ENCODE assay signal across 13 cellular contexts in genomic region chr16:5965321-5965720, GRCh38.
A peak's percentile ranks its signal among the peaks of the same experiment; 100 is the strongest.
DNase-seq lines count a peak whose midpoint lies in the region; ATAC-seq lines count a peak whose summit lies in the region.
"Had no signal": no experiment of that assay in that cellular context is flagged by ENCODE, and none has a peak within 500 bp of the region (broad histone marks: within the 10 kb centered on the region; RNA-seq: fewer than 3 reads in every experiment).

No MANE protein-coding gene starts in this region.

- peaks cover 49% of the 10 kb centered on the region for H3K9me3 Mint-ChIP-seq in activated T-helper 2 cell treated with anti-CD3 and anti-CD28 coated beads, Interferon-gamma antibody, Interleukin-2, Interleukin-4, amounts not matched to agents 10 μg/mL and 5 μg/mL and 100 μg/mL, durations not matched to agents 14 hours and 24 hours and 36 hours
- H3K9me3 Mint-ChIP-seq: H9 had no signal

- no peaks in the 10 kb centered on the region for H3K4me1 Mint-ChIP-seq in activated T-helper 2 cell treated with anti-CD3 and anti-CD28 coated beads, Interferon-gamma antibody, Interleukin-2, Interleukin-4, amounts not matched to agents 10 μg/mL and 5 μg/mL and 100 μg/mL, durations not matched to agents 14 hours and 24 hours and 36 hours (ENCODE audit: low read depth)
- H3K4me1 Mint-ChIP-seq: CD4-positive, CD25-positive, alpha-beta regulatory T cell had no signal

- H3K4me3 Mint-ChIP-seq in activated T-helper 2 cell treated with anti-CD3 and anti-CD28 coated beads, Interferon-gamma antibody, Interleukin-2, Interleukin-4, amounts not matched to agents 10 μg/mL and 5 μg/mL and 100 μg/mL, durations not matched to agents 14 hours and 24 hours and 36 hours (ENCODE audit: low read depth), result no peak overlapping the region
- H3K4me3 Mint-ChIP-seq: CD4-positive, CD25-positive, alpha-beta regulatory T cell; H9 had no signal

- ATAC-seq in left colon, result peak; percentile 95
- no peak for ATAC-seq in GM18502 (IDR thresholded peaks at IDR 0.05; ENCODE audit: poor library complexity, unreplicated experiment)

- H3K27me3 Mint-ChIP-seq in activated T-helper 2 cell treated with anti-CD3 and anti-CD28 coated beads, Interferon-gamma antibody, Interleukin-2, Interleukin-4, amounts not matched to agents 10 μg/mL and 5 μg/mL and 100 μg/mL, durations not matched to agents 14 hours and 24 hours and 36 hours (ENCODE audit: low read depth), result no peaks in the 10 kb centered on the region
- H3K27me3 Mint-ChIP-seq: CD4-positive, CD25-positive, alpha-beta regulatory T cell had no signal

- H3K27ac Mint-ChIP-seq in activated T-helper 2 cell treated with anti-CD3 and anti-CD28 coated beads, Interferon-gamma antibody, Interleukin-2, Interleukin-4, amounts not matched to agents 10 μg/mL and 5 μg/mL and 100 μg/mL, durations not matched to agents 14 hours and 24 hours and 36 hours, result no peak overlapping the region
- H3K27ac Mint-ChIP-seq: CD4-positive, CD25-positive, alpha-beta regulatory T cell; H9 had no signal

- intact Hi-C loops in left colon (cut with DNase I, micrococcal nuclease), result no loop called here
- intact Hi-C loops in activated T-helper 2 cell treated with anti-CD3 and anti-CD28 coated beads, Interferon-gamma antibody, Interleukin-2, Interleukin-4, amounts not matched to agents 10 μg/mL and 5 μg/mL and 100 μg/mL, durations not matched to agents 14 hours and 24 hours and 36 hours (cut with micrococcal nuclease), result no loop called here

- peak; percentile 93 for DNase-seq in DMS153 (lab: John Stamatoyannopoulos, UW)
- peak; percentile 13 to 37 for DNase-seq in NCI-H187 (lab: John Stamatoyannopoulos, UW)
- peak; percentile 93 for DNase-seq in NCI-H748 (lab: John Stamatoyannopoulos, UW; ENCODE audit: unreplicated experiment)
- DNase-seq in left colon, result no peak
- no peak for DNase-seq in D341Med (ENCODE audit: low spot score)
- DNase-seq in activated T-helper 2 cell treated with anti-CD3 and anti-CD28 coated beads, Interferon-gamma antibody, Interleukin-2, Interleukin-4, amounts not matched to agents 10 μg/mL and 5 μg/mL and 100 μg/mL, durations not matched to agents 14 hours and 24 hours and 36 hours (ENCODE audit: low spot score), result no peak
- DNase-seq: 8988T; AML-193; CD4-positive, CD25-positive, alpha-beta regulatory T cell; DMS 273 treated with DMSO at 0.1 percent for 48 hours; GOT3; H9 had no signal

- no peaks in the 10 kb centered on the region for H3K36me3 Mint-ChIP-seq in activated T-helper 2 cell treated with anti-CD3 and anti-CD28 coated beads, Interferon-gamma antibody, Interleukin-2, Interleukin-4, amounts not matched to agents 10 μg/mL and 5 μg/mL and 100 μg/mL, durations not matched to agents 14 hours and 24 hours and 36 hours (ENCODE audit: low read depth)
- H3K36me3 Mint-ChIP-seq: CD4-positive, CD25-positive, alpha-beta regulatory T cell had no signal

Comparison
In these comparisons a context has a peak if more than half of its experiments do, and no peak if none do; other contexts are left out.
1. DNase-seq: peak in DMS153 (single experiment), NCI-H187 (2 of 2) and NCI-H748 (single experiment); none in left colon (0 of 2), D341Med (single experiment) and activated T-helper 2 cell treated with anti-CD3 and anti-CD28 coated beads, Interferon-gamma antibody, Interleukin-2, Interleukin-4, amounts not matched to agents 10 μg/mL and 5 μg/mL and 100 μg/mL, durations not matched to agents 14 hours and 24 hours and 36 hours (single experiment).